In genomic region chr13:25992076-25992475, GRCh38 we compare ENCODE assay signal across 18 cellular contexts. TPM values are rescaled to one million over a fixed set of nuclear protein-coding genes. Genes with fewer than 3 reads are reported as not detected.
DNase-seq lines count a peak whose midpoint lies in the region; FAIRE-seq and TF ChIP-seq lines count a peak whose summit lies in the region.
"Had no signal": no experiment of that assay in that cellular context is flagged by ENCODE, and none has a peak within 500 bp of the region (broad histone marks: within the 10 kb centered on the region; RNA-seq: fewer than 3 reads in every experiment).

No MANE protein-coding gene starts in this region.

- no peak overlapping the region for H3K4me3 ChIP-seq in astrocyte (ENCODE audit: insufficient read depth, low read depth, low read length)
- H3K4me3 ChIP-seq in mesendoderm (ENCODE audit: low read length) = no peak overlapping the region
- H3K4me3 ChIP-seq: A549, GM12878, GM23248 had no signal

- H3K9ac ChIP-seq in astrocyte (ENCODE audit: low read length) (no peak overlapping the region), mesendoderm (ENCODE audit: low read length) (no peak overlapping the region)
- H3K9ac ChIP-seq: GM23248 had no signal

- no peak overlapping the region for H2BK15ac ChIP-seq in mesendoderm (replicated peaks; ENCODE audit: low read depth)

- H3K56ac ChIP-seq in mesendoderm (ENCODE audit: low read length) = no peak overlapping the region

- H3K4me1 ChIP-seq in astrocyte (ENCODE audit: insufficient read depth, low read length) (peaks cover 4% of the 10 kb centered on the region), mesendoderm (ENCODE audit: control insufficient read depth, low read depth, low read length) (no peaks in the 10 kb centered on the region)
- H3K4me1 ChIP-seq: A549, BE2C had no signal

- H2AK5ac ChIP-seq in mesendoderm (ENCODE audit: low read length) = no peak overlapping the region

- H2AFZ ChIP-seq in astrocyte (ENCODE audit: low read depth, low read length) = no peak overlapping the region
- H2AFZ ChIP-seq: GM23248 had no signal

- no peak overlapping the region for H3K27ac ChIP-seq in astrocyte (ENCODE audit: low read depth, low read length)
- H3K27ac ChIP-seq in mesendoderm (ENCODE audit: low read depth, low read length) = no peak overlapping the region
- H3K27ac ChIP-seq: A549, C4-2B, GM23248 had no signal

- peak; percentile 46 for DNase-seq in M059J (ENCODE audit: low read depth)
- peak; percentile 14 for DNase-seq in astrocyte (ENCODE audit: low read depth)
- DNase-seq in kidney glomerular epithelial cell (lab: John Stamatoyannopoulos, UW) = peak; percentile 76
- peak; percentile 9 for DNase-seq in stromal cell of bone marrow (ENCODE audit: low read depth)
- no peak for DNase-seq in hippocampal formation (lab: John Stamatoyannopoulos, UW)
- no peak for DNase-seq in middle frontal gyrus (ENCODE audit: extremely low spot score, low spot score)
- no peak for DNase-seq in mesendoderm
- no peak for DNase-seq in mesothelial cell of epicardium (ENCODE audit: low spot score in 2 of 2, unreplicated experiment in 2 of 2)
- DNase-seq: BE2C; CD4-positive, alpha-beta memory T cell; COR-L47; GM23248; H7 had no signal

- no peak overlapping the region for H4K8ac ChIP-seq in mesendoderm (ENCODE audit: low read depth, low read length)

- H3K79me2 ChIP-seq in astrocyte (ENCODE audit: insufficient read depth, low read length) (no peaks in the 10 kb centered on the region), mesendoderm (ENCODE audit: control insufficient read depth, insufficient read depth, low read length) (no peaks in the 10 kb centered on the region)

- H3K27me3 ChIP-seq in astrocyte (ENCODE audit: insufficient read depth, low read length) (no peaks in the 10 kb centered on the region), mesendoderm (ENCODE audit: insufficient read depth, low read length, poor library complexity) (no peaks in the 10 kb centered on the region)
- H3K27me3 ChIP-seq: BE2C had no signal

- H3K36me3 Mint-ChIP-seq in astrocyte (ENCODE audit: low read depth, unreplicated experiment) = no peaks in the 10 kb centered on the region
- H3K36me3 Mint-ChIP-seq in mesothelial cell of epicardium = peaks cover 24% of the 10 kb centered on the region
- H3K36me3 Mint-ChIP-seq: CD4-positive, alpha-beta memory T cell had no signal

- H3K36me3 ChIP-seq in astrocyte (ENCODE audit: insufficient read depth, low read length) (no peaks in the 10 kb centered on the region), mesendoderm (ENCODE audit: control insufficient read depth, insufficient read depth, low read length) (no peaks in the 10 kb centered on the region)
- H3K36me3 ChIP-seq: BE2C had no signal

- no peak overlapping the region for H3K4ac ChIP-seq in mesendoderm (ENCODE audit: low read depth, low read length)

- TF ChIP-seq CTCF in astrocyte (IDR thresholded peaks at IDR 0.05; ENCODE audit: insufficient read depth, low read depth, low read length) = no peak
- no peak for TF ChIP-seq CTCF in mesothelial cell of epicardium (IDR thresholded peaks at IDR 0.05; ENCODE audit: unreplicated experiment)

- no peaks in the 10 kb centered on the region for H3K9me3 ChIP-seq in astrocyte (ENCODE audit: insufficient read depth, low read depth, low read length)
- H3K9me3 ChIP-seq: A549, BE2C had no signal

- H3K18ac ChIP-seq in mesendoderm (ENCODE audit: low read length) = no peak overlapping the region

- H4K5ac ChIP-seq in mesendoderm (ENCODE audit: low read length) = no peak overlapping the region

- no peaks in the 10 kb centered on the region for H4K20me1 ChIP-seq in astrocyte (ENCODE audit: insufficient read depth, low read length)

- no peak overlapping the region for H2BK120ac ChIP-seq in mesendoderm (ENCODE audit: low read depth, low read length)

- H3K27me3 Mint-ChIP-seq in astrocyte (ENCODE audit: low read depth, unreplicated experiment) = no peaks in the 10 kb centered on the region
- H3K27me3 Mint-ChIP-seq in mesothelial cell of epicardium (ENCODE audit: low read depth) = no peaks in the 10 kb centered on the region
- H3K27me3 Mint-ChIP-seq: CD4-positive, alpha-beta memory T cell had no signal

- H3K4me2 ChIP-seq in astrocyte (ENCODE audit: low read length) (no peak overlapping the region), mesendoderm (ENCODE audit: low read length) (no peak overlapping the region)
- H3K4me2 ChIP-seq: A549 had no signal

- H3K4me3 Mint-ChIP-seq in astrocyte (ENCODE audit: unreplicated experiment) (no peak overlapping the region), mesothelial cell of epicardium (no peak overlapping the region)
- H3K4me3 Mint-ChIP-seq: CD4-positive, alpha-beta memory T cell had no signal

- no peak overlapping the region for H3K23ac ChIP-seq in mesendoderm (ENCODE audit: low read length)

- H3K4me1 Mint-ChIP-seq in astrocyte (ENCODE audit: low read depth, unreplicated experiment) = peaks cover 9% of the 10 kb centered on the region
- H3K4me1 Mint-ChIP-seq in mesothelial cell of epicardium = peaks cover 20% of the 10 kb centered on the region

- H3K27ac Mint-ChIP-seq in astrocyte (ENCODE audit: unreplicated experiment) = no peak overlapping the region
- no peak overlapping the region for H3K27ac Mint-ChIP-seq in mesothelial cell of epicardium
- H3K27ac Mint-ChIP-seq: CD4-positive, alpha-beta memory T cell had no signal

- no peak overlapping the region for H2BK5ac ChIP-seq in mesendoderm (ENCODE audit: low read length)

- H3K9me3 Mint-ChIP-seq in astrocyte (ENCODE audit: unreplicated experiment) (peaks cover 8% of the 10 kb centered on the region), mesothelial cell of epicardium (peaks cover 34% of the 10 kb centered on the region)

- no peaks in the 10 kb centered on the region for H3K79me1 ChIP-seq in mesendoderm (ENCODE audit: low read length)

- WGBS in mesendoderm (ENCODE audit: extremely low coverage, insufficient coverage, low lambda C conversion rate) = no CpG with 5 or more reads among the region's 1 CpG

- FAIRE-seq in astrocyte (lab: Jason Lieb, UNC) = no peak
- FAIRE-seq: A549, GM12878, GM18507, HepG2 had no signal

RNA-seq across cellular contexts. Expression of gene SHISA2, which starts 59.7 kb away (rescaled TPM):
- total RNA-seq in M059J (2014; rRNA removed; shearing (Covaris generic)) = 0.44 TPM in 1 of 2 replicates, not detected in the other
- 5.5 and 6.0 TPM in 2 replicates for total RNA-seq in astrocyte
- polyA plus RNA-seq in mesendoderm (2013, experiment 1 of 2) = 1.2 TPM
- polyA plus RNA-seq in mesendoderm (2013, experiment 2 of 2) = 1.1 TPM
- total RNA-seq in mesothelial cell of epicardium = 4.5 to 4.9 TPM (median 4.7 TPM) in 3 replicates
- total RNA-seq: HepG2 had no signal
- polyA plus RNA-seq: A549, HepG2 had no signal

Comparison
In these comparisons a context has a peak if more than half of its experiments do, and no peak if none do; other contexts are left out.
1. DNase-seq: peak in M059J (single experiment), astrocyte (single experiment), kidney glomerular epithelial cell (single experiment) and stromal cell of bone marrow (single experiment); none in hippocampal formation (0 of 2), middle frontal gyrus (single experiment), mesendoderm (single experiment) and mesothelial cell of epicardium (0 of 2).